21 cellular contexts compared by ENCODE assay signal in genomic region chr16:75552951-75553350, GRCh38. TPM values are rescaled to one million over a fixed set of nuclear protein-coding genes. Genes with fewer than 3 reads are reported as not detected.
DNase-seq lines count a peak whose midpoint lies in the region; ATAC-seq and TF ChIP-seq lines count a peak whose summit lies in the region.
"Had no signal": no experiment of that assay in that cellular context is flagged by ENCODE, and none has a peak within 500 bp of the region (broad histone marks: within the 10 kb centered on the region; RNA-seq: fewer than 3 reads in every experiment).

No MANE protein-coding gene starts in this region.

- in situ Hi-C loops in gastrocnemius medialis (cut with MboI; ENCODE audit: low sequenced_read_pairs in 4 of 4): no loop called here

- H3K79me2 ChIP-seq in PC-3 (ENCODE audit: low read length): no peaks in the 10 kb centered on the region; the same call in 1 of the 2 replicates

- H3K9me3 Mint-ChIP-seq in activated naive CD4-positive, alpha-beta T cell treated with anti-CD3 and anti-CD28 coated beads, Interleukin-2, amount 50 U/mL, for 72 hours: no peaks in the 10 kb centered on the region
- H3K9me3 Mint-ChIP-seq: CD4-positive, alpha-beta memory T cell had no signal

- no peak overlapping the region for H3K4me3 ChIP-seq in heart left ventricle
- no peak overlapping the region for H3K4me3 ChIP-seq in gastrocnemius medialis
- H3K4me3 ChIP-seq in PC-3 (ENCODE audit: low read length): no peak overlapping the region
- H3K4me3 ChIP-seq: GM23248 had no signal

- no peak for TF ChIP-seq CTCF in heart left ventricle (IDR thresholded peaks at IDR 0.05)
- no peak for TF ChIP-seq CTCF in gastrocnemius medialis (IDR thresholded peaks at IDR 0.05 in 4 of 5, conservative IDR thresholded peaks at IDR 0.05 in 1 of 5)
- no peak for TF ChIP-seq CTCF in PC-3 (conservative IDR thresholded peaks at IDR 0.05; ENCODE audit: low read depth, low read length)

- ATAC-seq in heart left ventricle: peak in 1 of 4 donors; percentile 33
- ATAC-seq in Right ventricle myocardium superior (ENCODE audit: poor library complexity): no peak
- no peak for ATAC-seq in gastrocnemius medialis
- ATAC-seq in activated naive CD4-positive, alpha-beta T cell treated with anti-CD3 and anti-CD28 coated beads, Interleukin-2, amount 50 U/mL, for 72 hours: no peak
- ATAC-seq in PC-3: no peak
- ATAC-seq: HCT116 had no signal

- no peaks in the 10 kb centered on the region for H4K20me1 ChIP-seq in PC-3 (ENCODE audit: low read length)

- no peaks in the 10 kb centered on the region for H3K27me3 ChIP-seq in heart left ventricle
- no peaks in the 10 kb centered on the region for H3K27me3 ChIP-seq in layer of hippocampus (ENCODE audit: control insufficient read depth, insufficient read depth, low read length)
- H3K27me3 ChIP-seq in gastrocnemius medialis: no peaks in the 10 kb centered on the region
- H3K27me3 ChIP-seq in PC-3 (ENCODE audit: low read length): no peaks in the 10 kb centered on the region

- POLR2A ChIA-PET in PC-3 (lab: Charles Lee; ENCODE audit: unreplicated experiment): no interaction called here

- H3K36me3 Mint-ChIP-seq in activated naive CD4-positive, alpha-beta T cell treated with anti-CD3 and anti-CD28 coated beads, Interleukin-2, amount 50 U/mL, for 72 hours: no peaks in the 10 kb centered on the region
- H3K36me3 Mint-ChIP-seq: CD4-positive, alpha-beta memory T cell had no signal

- no peak overlapping the region for H3K9ac ChIP-seq in PC-3 (ENCODE audit: low read length)
- H3K9ac ChIP-seq: GM23248 had no signal

- H3K27ac ChIP-seq in heart left ventricle (peak overlapping the region in 7 of 12 donors; percentile 25 to 76 (median 60)), cingulate gyrus (ENCODE audit: low read depth, low read length) (peak overlapping the region; percentile 69), layer of hippocampus (ENCODE audit: low read depth, low read length) (peak overlapping the region; percentile 36), gastrocnemius medialis (peak overlapping the region in 3 of 4 donors; percentile 46 to 52 (median 49)), PC-3 (ENCODE audit: low read length) (no peak overlapping the region)
- H3K27ac ChIP-seq: GM23248, HL-60 had no signal

- H3K27ac Mint-ChIP-seq in activated naive CD4-positive, alpha-beta T cell treated with anti-CD3 and anti-CD28 coated beads, Interleukin-2, amount 50 U/mL, for 72 hours: no peak overlapping the region
- H3K27ac Mint-ChIP-seq: CD4-positive, alpha-beta memory T cell had no signal

- intact Hi-C loops in heart left ventricle (cut with DNase I) (loop anchor here in 4 of 10 donors (5.0 to 10.0 kb wide), 4 partner anchors 36 to 81 kb away; partner anchors contain the start of gene ADAT1 (in 1 of the 4)), Right ventricle myocardium superior (cut with DNase I) (loop anchor here (5.0 to 10.0 kb wide), 2 partner anchors 36 to 78 kb away; no protein-coding TSS in a partner anchor), gastrocnemius medialis (cut with DNase I; ENCODE audit: low total_unique reads) (loop anchor here (10.0 kb wide), 1 partner anchor 408 kb away; the partner anchor contains the start of gene ZFP1), PC-3 (cut with micrococcal nuclease) (no loop called here)

- no TSS peak for BruUV-seq in PC-3 (replicated peaks; lab: Mats Ljungman, UMichigan)

- 52 to 67% (median 55%) methylated on average over 2 of the region's 2 CpGs for WGBS in heart left ventricle, 4 donors

- H3K4me1 ChIP-seq in heart left ventricle (peaks cover 0 to 41% (median 17%) of the 10 kb centered on the region in 12 donors), gastrocnemius medialis (peaks cover 8 to 14% of the 10 kb centered on the region in 2 donors), PC-3 (ENCODE audit: insufficient read depth, low read length) (peaks cover 5% of the 10 kb centered on the region; the same call in 1 of the 2 replicates)

- H2AFZ ChIP-seq in PC-3 (ENCODE audit: low read length): no peak overlapping the region
- H2AFZ ChIP-seq: GM23248 had no signal

- TF ChIP-seq POLR2A in heart left ventricle (IDR thresholded peaks at IDR 0.05) (no peak), gastrocnemius medialis (IDR thresholded peaks at IDR 0.05) (no peak)

- DNase-seq in heart left ventricle (no peak), Right ventricle myocardium superior (no peak), gastrocnemius medialis (no peak), NK-92 (lab: John Stamatoyannopoulos, UW; ENCODE audit: unreplicated experiment) (no peak), PC-3 (no peak)
- no peak for DNase-seq in activated naive CD4-positive, alpha-beta T cell treated with anti-CD3 and anti-CD28 coated beads, Interleukin-2, amount 50 U/mL, for 72 hours (ENCODE audit: low spot score in 2 of 2)
- DNase-seq: 8988T; CD4-positive, alpha-beta memory T cell; DMS79; GM23248; MV-4-11; NCI-H1417; NCI-H1930; NCI-H69; NK-92 treated with Interleukin-12 subunit alpha and Interleukin-12 subunit beta, amount 100 ng/mL, for 24 hours had no signal

- H3K9me3 ChIP-seq in heart left ventricle (no peaks in the 10 kb centered on the region), gastrocnemius medialis (no peaks in the 10 kb centered on the region), PC-3 (ENCODE audit: low read length) (no peaks in the 10 kb centered on the region)

- H3K36me3 ChIP-seq in heart left ventricle (no peaks in the 10 kb centered on the region), gastrocnemius medialis (no peaks in the 10 kb centered on the region), PC-3 (ENCODE audit: low read depth, low read length) (no peaks in the 10 kb centered on the region)

- H3F3A ChIP-seq in PC-3 (ENCODE audit: low read length, unreplicated experiment): no peaks in the 10 kb centered on the region

- no peaks in the 10 kb centered on the region for H3K9me2 ChIP-seq in PC-3 (replicated peaks; ENCODE audit: low read length)

- CTCF ChIA-PET in PC-3 (lab: Charles Lee): no interaction called here

- H3K4me2 ChIP-seq in PC-3 (ENCODE audit: low read length): no peak overlapping the region

RNA-seq across cellular contexts. Expression of gene TMEM231, which starts 3.1 kb away (rescaled TPM):
- 1 to 10 TPM; 4.4 to 9.1 (median 7.1) TPM for total RNA-seq in heart left ventricle
- 1 to 10 TPM; 1.7 to 8.0 TPM for polyA plus RNA-seq in heart left ventricle
- total RNA-seq in Right ventricle myocardium superior: 4.1 TPM
- 1 to 10 TPM in 3 of 4 donors, under 1 TPM in 1; 0.76 to 2.3 (median 1.7) TPM for total RNA-seq in gastrocnemius medialis
- 1 to 10 TPM; 2.8 to 6.0 TPM for total RNA-seq in activated naive CD4-positive, alpha-beta T cell treated with anti-CD3 and anti-CD28 coated beads, Interleukin-2, amount 50 U/mL, for 72 hours
- total RNA-seq in PC-3 (2014; rRNA removed): 9.6 and 20.2 TPM in 2 replicates

RNA-seq across cellular contexts. Expression of gene GABARAPL2, which starts 13.2 kb away (rescaled TPM):
- total RNA-seq in heart left ventricle (100 to 1,000 TPM; 145 to 256 (median 210) TPM), Right ventricle myocardium superior (239 TPM), gastrocnemius medialis (100 to 1,000 TPM in 3 of 4 donors, 10 to 100 TPM in 1; 92.2 to 137 (median 117) TPM), PC-3 (2014; rRNA removed) (24.7 and 31.2 TPM in 2 replicates)
- polyA plus RNA-seq in heart left ventricle: 100 to 1,000 TPM; 141 to 235 TPM
- total RNA-seq in activated naive CD4-positive, alpha-beta T cell treated with anti-CD3 and anti-CD28 coated beads, Interleukin-2, amount 50 U/mL, for 72 hours: 10 to 100 TPM; 56.0 to 82.3 TPM

RNA-seq across cellular contexts. Expression of gene CHST5, which starts 17.0 kb away (rescaled TPM):
- under 1 TPM in 6 of 9 donors, not detected in 3; 0.15 to 0.96 (median 0.44) TPM for total RNA-seq in heart left ventricle
- polyA plus RNA-seq in heart left ventricle: under 1 TPM; 0.18 to 0.61 TPM
- 0.22 TPM for total RNA-seq in Right ventricle myocardium superior
- total RNA-seq in gastrocnemius medialis: under 1 TPM in 1 of 4 donors, not detected in 3; 0.12 TPM
- under 1 TPM; 0.10 to 0.18 TPM for total RNA-seq in activated naive CD4-positive, alpha-beta T cell treated with anti-CD3 and anti-CD28 coated beads, Interleukin-2, amount 50 U/mL, for 72 hours
- 0.29 TPM in 1 of 2 replicates, not detected in the other for total RNA-seq in PC-3 (2014; rRNA removed)
- total RNA-seq: CD4-positive, alpha-beta memory T cell; GM23248; RPMI7951 had no signal
- polyA plus RNA-seq: BJ; CD4-positive, alpha-beta memory T cell; GM23248 had no signal

RNA-seq across cellular contexts. Expression of gene CHST6, which starts 57.7 kb away (rescaled TPM):
- 1 to 10 TPM in 3 of 9 donors, under 1 TPM in 6; 0.32 to 1.8 (median 0.88) TPM for total RNA-seq in heart left ventricle
- polyA plus RNA-seq in heart left ventricle: 1 to 10 TPM in 1 of 2 donors, under 1 TPM in 1; 0.46 to 1.1 TPM
- 0.78 TPM for total RNA-seq in Right ventricle myocardium superior
- under 1 TPM in 1 of 4 donors, not detected in 3; 0.07 TPM for total RNA-seq in gastrocnemius medialis
- not detected for total RNA-seq in activated naive CD4-positive, alpha-beta T cell treated with anti-CD3 and anti-CD28 coated beads, Interleukin-2, amount 50 U/mL, for 72 hours
- total RNA-seq in PC-3 (2014; rRNA removed): 0.35 and 0.91 TPM in 2 replicates
- polyA plus RNA-seq: CD4-positive, alpha-beta memory T cell had no signal
